In genomic region chr2:101057051-101057933, GRCh38 we compare ENCODE assay signal across 24 cellular contexts.
"Had no signal": no experiment of that assay in that cellular context is flagged by ENCODE, and none has a peak within 500 bp of the region (broad histone marks: within the 10 kb centered on the region; RNA-seq: fewer than 3 reads in every experiment).

No MANE protein-coding gene starts in this region.

- H3K36me3 ChIP-seq: ovary, thyroid gland had no signal

- H3K27ac Mint-ChIP-seq: activated CD4-positive, alpha-beta T cell treated with anti-CD3 and anti-CD28 coated beads, Interleukin-2, amount 10 ng/mL, durations not matched to agents 7 days and 5 days; activated CD8-positive, alpha-beta T cell treated with anti-CD3 and anti-CD28 coated beads, Interleukin-2, amount 10 ng/mL, durations not matched to agents 7 days and 5 days; activated naive CD4-positive, alpha-beta T cell treated with anti-CD3 and anti-CD28 coated beads, Interleukin-2, amount 50 U/mL, for 24 hours; activated T-helper 1 cell treated with anti-CD3 and anti-CD28 coated beads, Interleukin-12 subunit alpha, Interleukin-12 subunit beta, Interleukin-2, Interleukin-4 antibody, amounts not matched to agents 30 ng/mL and 10 ng/mL and 1 ng/mL, durations not matched to agents 14 hours and 24 hours and 36 hours; mesothelial cell of epicardium; natural killer cell treated with Interleukin-12 subunit alpha and Interleukin-12 subunit beta and Interleukin-15 and Interleukin-18, amount 100 ng/mL, for 72 hours; stimulated activated naive CD8-positive, alpha-beta T cell treated with anti-CD3 and anti-CD28 coated beads, Interleukin-15, Interleukin-2, amounts not matched to agents 100 ng/mL and 50 ng/mL, for 24 hours; T-cell had no signal

- H3K27ac ChIP-seq: esophagus muscularis mucosa, ovary, prostate gland, right atrium auricular region, thyroid gland, WERI-Rb-1 had no signal

- H3K4me3 Mint-ChIP-seq: activated CD4-positive, alpha-beta T cell treated with anti-CD3 and anti-CD28 coated beads, Interleukin-2, amount 10 ng/mL, durations not matched to agents 7 days and 5 days; activated CD8-positive, alpha-beta T cell treated with anti-CD3 and anti-CD28 coated beads, Interleukin-2, amount 10 ng/mL, durations not matched to agents 7 days and 5 days; activated naive CD4-positive, alpha-beta T cell treated with anti-CD3 and anti-CD28 coated beads, Interleukin-2, amount 50 U/mL, for 24 hours; activated T-helper 1 cell treated with anti-CD3 and anti-CD28 coated beads, Interleukin-12 subunit alpha, Interleukin-12 subunit beta, Interleukin-2, Interleukin-4 antibody, amounts not matched to agents 30 ng/mL and 10 ng/mL and 1 ng/mL, durations not matched to agents 14 hours and 24 hours and 36 hours; brain; mesothelial cell of epicardium; natural killer cell treated with Interleukin-12 subunit alpha and Interleukin-12 subunit beta and Interleukin-15 and Interleukin-18, amount 100 ng/mL, for 72 hours; stimulated activated naive CD8-positive, alpha-beta T cell treated with anti-CD3 and anti-CD28 coated beads, Interleukin-15, Interleukin-2, amounts not matched to agents 100 ng/mL and 50 ng/mL, for 24 hours; T-cell had no signal

- H3K27me3 ChIP-seq: esophagus muscularis mucosa, heart left ventricle, ovary, right atrium auricular region, thyroid gland had no signal

- H3K4me1 ChIP-seq: prostate gland had no signal

- DNase-seq: activated CD4-positive, alpha-beta T cell treated with anti-CD3 and anti-CD28 coated beads, Interleukin-2, amount 10 ng/mL, durations not matched to agents 7 days and 5 days; activated CD4-positive, CD25-positive, alpha-beta regulatory T cell treated with anti-CD3 and anti-CD28 coated beads, Interleukin-2, amount 50 U/mL, for 72 hours; activated CD8-positive, alpha-beta T cell treated with anti-CD3 and anti-CD28 coated beads, Interleukin-2, amount 10 ng/mL, durations not matched to agents 7 days and 5 days; activated gamma-delta T cell; anterior cingulate cortex; central memory CD4-positive, alpha-beta T cell; effector CD8-positive, alpha-beta T cell; heart left ventricle; left cardiac atrium; ovary; stimulated activated CD4-positive, alpha-beta T cell treated with anti-CD3 and anti-CD28 coated beads, Interleukin-12 subunit alpha, Interleukin-12 subunit beta, amount 100 ng/mL, for 4 hours; substantia nigra; T-cell; thyroid gland; WERI-Rb-1 had no signal

- H3K4me1 Mint-ChIP-seq: activated CD4-positive, alpha-beta T cell treated with anti-CD3 and anti-CD28 coated beads, Interleukin-2, amount 10 ng/mL, durations not matched to agents 7 days and 5 days; activated naive CD4-positive, alpha-beta T cell treated with anti-CD3 and anti-CD28 coated beads, Interleukin-2, amount 50 U/mL, for 24 hours; brain; mesothelial cell of epicardium; T-cell had no signal

- H3K36me3 Mint-ChIP-seq: activated naive CD4-positive, alpha-beta T cell treated with anti-CD3 and anti-CD28 coated beads, Interleukin-2, amount 50 U/mL, for 24 hours; natural killer cell treated with Interleukin-12 subunit alpha and Interleukin-12 subunit beta and Interleukin-15 and Interleukin-18, amount 100 ng/mL, for 72 hours; T-cell had no signal

- ATAC-seq: activated CD8-positive, alpha-beta T cell treated with anti-CD3 and anti-CD28 coated beads, Interleukin-2, amount 10 ng/mL, durations not matched to agents 7 days and 5 days; heart left ventricle; left cardiac atrium; natural killer cell treated with Interleukin-12 subunit alpha and Interleukin-12 subunit beta and Interleukin-15 and Interleukin-18, amount 100 ng/mL, for 72 hours; T-cell had no signal

- H3K4me3 ChIP-seq: esophagus muscularis mucosa, heart left ventricle, ovary, prostate gland, right atrium auricular region, thyroid gland had no signal

- H3K9me3 Mint-ChIP-seq: activated CD4-positive, alpha-beta T cell treated with anti-CD3 and anti-CD28 coated beads, Interleukin-2, amount 10 ng/mL, durations not matched to agents 7 days and 5 days; activated naive CD4-positive, alpha-beta T cell treated with anti-CD3 and anti-CD28 coated beads, Interleukin-2, amount 50 U/mL, for 24 hours; activated T-helper 1 cell treated with anti-CD3 and anti-CD28 coated beads, Interleukin-12 subunit alpha, Interleukin-12 subunit beta, Interleukin-2, Interleukin-4 antibody, amounts not matched to agents 30 ng/mL and 10 ng/mL and 1 ng/mL, durations not matched to agents 14 hours and 24 hours and 36 hours; mesothelial cell of epicardium; natural killer cell treated with Interleukin-12 subunit alpha and Interleukin-12 subunit beta and Interleukin-15 and Interleukin-18, amount 100 ng/mL, for 72 hours; stimulated activated naive CD8-positive, alpha-beta T cell treated with anti-CD3 and anti-CD28 coated beads, Interleukin-15, Interleukin-2, amounts not matched to agents 100 ng/mL and 50 ng/mL, for 24 hours; T-cell had no signal

- H3K27me3 Mint-ChIP-seq: activated CD4-positive, alpha-beta T cell treated with anti-CD3 and anti-CD28 coated beads, Interleukin-2, amount 10 ng/mL, durations not matched to agents 7 days and 5 days; activated naive CD4-positive, alpha-beta T cell treated with anti-CD3 and anti-CD28 coated beads, Interleukin-2, amount 50 U/mL, for 24 hours; brain; stimulated activated naive CD8-positive, alpha-beta T cell treated with anti-CD3 and anti-CD28 coated beads, Interleukin-15, Interleukin-2, amounts not matched to agents 100 ng/mL and 50 ng/mL, for 24 hours had no signal

- H3K9me3 ChIP-seq: esophagus muscularis mucosa, heart left ventricle, ovary, prostate gland, right atrium auricular region, thyroid gland had no signal
